In the genomic region with DNA sequence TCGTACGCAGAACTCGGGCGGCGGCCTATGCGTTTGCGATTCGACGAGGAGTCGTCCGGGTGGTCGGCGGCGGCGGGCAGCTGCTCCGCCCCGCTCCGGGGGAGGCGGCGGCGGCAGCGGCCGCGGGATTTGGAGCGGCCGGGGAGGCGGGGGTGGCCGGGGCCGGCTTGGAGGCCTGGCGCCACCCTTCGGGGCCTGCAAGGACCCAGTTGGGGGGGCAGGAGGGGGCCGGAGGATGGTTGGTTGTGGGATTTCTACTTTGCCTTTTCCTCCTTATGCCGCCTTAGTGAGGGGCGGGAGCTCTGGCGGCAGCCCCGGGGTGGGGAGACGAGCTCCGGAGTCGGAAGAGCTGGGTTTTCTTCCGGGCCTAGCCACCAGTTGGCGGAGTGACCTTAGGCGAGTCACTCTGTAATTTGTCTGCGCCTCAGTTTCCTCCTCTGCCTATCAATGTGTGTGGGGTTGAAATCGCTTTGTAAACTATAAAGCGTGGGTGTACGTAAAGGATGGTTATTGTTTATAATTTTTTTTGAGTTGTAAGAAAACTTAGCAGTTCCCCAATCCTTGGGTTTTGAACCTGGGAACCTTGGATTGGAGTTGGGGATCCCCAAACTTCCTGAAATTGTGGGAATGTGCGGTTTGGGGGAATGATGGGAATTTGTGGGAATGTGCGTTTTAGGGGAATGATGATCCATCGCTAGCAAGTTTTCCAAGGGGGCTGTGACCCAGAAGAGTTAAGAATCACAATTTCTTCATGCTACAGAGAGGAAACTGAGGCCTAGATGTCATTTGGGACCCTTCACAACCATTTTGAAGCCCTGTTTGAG, we compare ENCODE assay signal across 8 cellular contexts. TPM values are rescaled to one million over a fixed set of nuclear protein-coding genes. Genes with fewer than 3 reads are reported as not detected.
DNase-seq lines count a peak whose midpoint lies in the region; ATAC-seq and TF ChIP-seq lines count a peak whose summit lies in the region.

No MANE protein-coding gene starts in this region.

- BruUV-seq in A673 (replicated peaks; lab: Mats Ljungman, UMichigan) = TSS peak; percentile 42

- POLR2A ChIA-PET in A673 (lab: Charles Lee; ENCODE audit: low non-redundant PET) = interaction anchor here (0.6 kb wide), 1 partner anchor 368 kb away, joined by 3 read pairs; no protein-coding TSS in a partner anchor

- CTCF ChIA-PET in A673 (lab: Charles Lee) = interaction anchor here (0.6 kb wide), 1 partner anchor 56 kb away, joined by 3 read pairs; no protein-coding TSS in a partner anchor

- DNase-seq in A673 (ENCODE audit: low spot score) = peak; percentile 56
- DNase-seq in Peyer's patch = peak; percentile 27 to 75 (median 64)
- DNase-seq in spleen = no peak
- DNase-seq in DMS79 treated with DMSO at 0.1 percent for 48 hours (lab: John Stamatoyannopoulos, UW) = no peak

- H3K4me3 ChIP-seq in A673 (ENCODE audit: low read depth, low read length, poor library complexity, severe bottlenecking) (peak overlapping the region; percentile 81), Peyer's patch (peak overlapping the region; percentile 79 to 99 (median 92)), iPS-11a (ENCODE audit: low read depth, low read length) (peak overlapping the region; percentile 80), spleen (peak overlapping the region; percentile 74 to 91 (median 84))

- H3K36me3 ChIP-seq in A673 (ENCODE audit: insufficient read depth, low read length, poor library complexity, severe bottlenecking) (peaks cover 54% of the 10 kb centered on the region), Peyer's patch (peaks cover 2 to 29% (median 9%) of the 10 kb centered on the region in 3 donors), spleen (peaks cover 2 to 45% (median 32%) of the 10 kb centered on the region in 6 donors)

- WGBS in spleen, 5 donors = 4 to 8% (median 4%) methylated on average over 30 to 49 of the region's 49 CpGs

- no peak; the same call in 1 of the 2 replicates for TF ChIP-seq CTCF in A673 (conservative IDR thresholded peaks at IDR 0.05; ENCODE audit: low read depth, low read length)
- no peak for TF ChIP-seq CTCF in Peyer's patch (IDR thresholded peaks at IDR 0.05)
- peak in 1 of 11 experiments; percentile 9 for TF ChIP-seq CTCF in spleen (IDR thresholded peaks at IDR 0.05 in 8 of 11, conservative IDR thresholded peaks at IDR 0.05 in 3 of 11)

- TF ChIP-seq POLR2A in Peyer's patch (IDR thresholded peaks at IDR 0.05) (no peak), spleen (IDR thresholded peaks at IDR 0.05) (no peak)

- ATAC-seq in GM18517 (IDR thresholded peaks at IDR 0.05; ENCODE audit: unreplicated experiment) = peak; percentile 17
- peak; percentile 30 for ATAC-seq in HG03039 (IDR thresholded peaks at IDR 0.05; ENCODE audit: unreplicated experiment)

- intact Hi-C loops in A673 (cut with micrococcal nuclease; ENCODE audit: unreplicated experiment) = loop anchor here (5.0 kb wide), 1 partner anchor 113 kb away; the partner anchor contains the start of gene SMTN
- intact Hi-C loops in spleen (cut with DNase I; ENCODE audit: low total_unique reads) = loop anchor here (5.0 kb wide), 1 partner anchor 113 kb away; the partner anchor contains the start of gene SMTN

- no peaks in the 10 kb centered on the region for H3K4me1 ChIP-seq in A673 (ENCODE audit: insufficient read depth, low read length, poor library complexity, severe bottlenecking)
- peaks cover 3 to 15% (median 9%) of the 10 kb centered on the region in 4 donors for H3K4me1 ChIP-seq in Peyer's patch
- peaks cover 18 to 69% (median 45%) of the 10 kb centered on the region in 6 donors for H3K4me1 ChIP-seq in spleen

- H3K27me3 ChIP-seq in A673 (replicated peaks; ENCODE audit: insufficient read depth, low read depth, low read length, poor library complexity) = no peaks in the 10 kb centered on the region
- H3K27me3 ChIP-seq in Peyer's patch = no peaks in the 10 kb centered on the region
- H3K27me3 ChIP-seq in spleen (replicated peaks in 1 of 7) = no peaks in the 10 kb centered on the region

- peak overlapping the region; percentile 96 for H3K27ac ChIP-seq in A673 (ENCODE audit: low read depth, low read length, poor library complexity, severe bottlenecking)
- peak overlapping the region; percentile 93 to 97 (median 95) for H3K27ac ChIP-seq in Peyer's patch
- H3K27ac ChIP-seq in angular gyrus (ENCODE audit: low read depth, low read length) = peak overlapping the region; percentile 90
- peak overlapping the region; percentile 93 to 98 (median 98) for H3K27ac ChIP-seq in spleen

- H3K9me3 ChIP-seq in A673 (ENCODE audit: low read depth, low read length, poor library complexity, severe bottlenecking) = peaks cover 63% of the 10 kb centered on the region
- H3K9me3 ChIP-seq in Peyer's patch = peaks cover 0 to 18% (median 0%) of the 10 kb centered on the region in 4 donors
- H3K9me3 ChIP-seq in spleen = peaks cover 0 to 65% (median 49%) of the 10 kb centered on the region in 8 donors

RNA-seq across cellular contexts. Expression of gene TUG1, which starts 0.7 kb away (rescaled TPM):
- total RNA-seq in A673 (2021) = 65.8 and 70.0 TPM in 2 replicates
- total RNA-seq in Peyer's patch = 100 to 1,000 TPM in 3 of 4 donors, 10 to 100 TPM in 1; 97.6 to 135 (median 109) TPM
- 100 to 1,000 TPM in 2 of 7 donors, 10 to 100 TPM in 5; 62.1 to 127 (median 91.0) TPM for total RNA-seq in spleen
- 10 to 100 TPM; 23.3 to 35.2 (median 24.3) TPM for polyA plus RNA-seq in spleen

RNA-seq across cellular contexts. Expression of gene MORC2, which starts 1.2 kb away (rescaled TPM):
- total RNA-seq in A673 (2021) (54.3 and 60.3 TPM in 2 replicates), Peyer's patch (10 to 100 TPM; 23.5 to 39.6 (median 29.5) TPM), spleen (10 to 100 TPM; 18.2 to 24.4 (median 21.0) TPM)
- polyA plus RNA-seq in spleen = 10 to 100 TPM; 19.2 to 24.7 (median 24.5) TPM

Comparison
In these comparisons a context has a peak if more than half of its experiments do, and no peak if none do; other contexts are left out.
1. DNase-seq: peak in A673 (single experiment) and Peyer's patch (3 of 3); none in spleen (single experiment) and DMS79 treated with DMSO at 0.1 percent for 48 hours (single experiment).
2. Peak in every context shown above with its lines, with median percentiles within 50 percentile points of each other: H3K27ac ChIP-seq and H3K4me3 ChIP-seq.